ENCODE assay signal across 37 cellular contexts in the genomic region with DNA sequence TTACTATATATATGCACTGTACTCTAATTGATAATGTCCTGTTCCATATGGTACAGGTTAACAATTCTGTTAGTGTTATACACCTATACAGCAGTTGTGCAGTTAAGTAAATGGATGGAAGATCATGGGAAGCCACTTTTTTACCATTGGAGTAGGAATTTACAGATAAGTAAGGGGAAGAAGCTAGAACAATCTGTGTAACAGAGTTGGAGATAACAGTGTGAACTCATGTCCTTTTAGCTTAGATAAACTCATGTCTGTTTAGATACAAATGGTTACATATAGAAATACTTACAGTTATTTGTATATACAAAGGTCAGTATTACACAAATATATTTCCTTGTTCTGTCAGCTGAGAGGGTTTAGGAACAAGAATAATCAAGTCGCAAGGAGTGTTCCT. TPM values are rescaled to one million over a fixed set of nuclear protein-coding genes. Genes with fewer than 3 reads are reported as not detected.
"Had no signal": no experiment of that assay in that cellular context is flagged by ENCODE, and none has a peak within 500 bp of the region (broad histone marks: within the 10 kb centered on the region; RNA-seq: fewer than 3 reads in every experiment).

No MANE protein-coding gene starts in this region.

- DNase-seq: activated effector memory CD4-positive, alpha-beta T cell treated with anti-CD3 and anti-CD28 coated beads, Interleukin-2, amount 50 U/mL, for 16 hours; activated effector memory CD4-positive, alpha-beta T cell treated with Interleukin-2 at 50 U/mL for 16 hours; activated gamma-delta T cell; activated gamma-delta T cell treated with Interleukin-2 at 50 U/mL for 16 hours; activated naive CD4-positive, alpha-beta T cell; activated naive CD4-positive, alpha-beta T cell treated with anti-CD3 and anti-CD28 coated beads for 36 hours; activated naive CD4-positive, alpha-beta T cell treated with anti-CD3 and anti-CD28 coated beads, Interleukin-2, amount 10 ng/mL, durations not matched to agents 7 days and 5 days; activated naive CD4-positive, alpha-beta T cell treated with anti-CD3 and anti-CD28 coated beads, Interleukin-2, amount 50 U/mL, for 16 hours; activated naive CD4-positive, alpha-beta T cell treated with Interleukin-2 at 50 U/mL for 16 hours; activated naive CD8-positive, alpha-beta T cell treated with anti-CD3 and anti-CD28 coated beads for 36 hours; activated naive CD8-positive, alpha-beta T cell treated with anti-CD3 and anti-CD28 coated beads, Interleukin-2, amount 10 ng/mL, durations not matched to agents 7 days and 5 days; activated naive CD8-positive, alpha-beta T cell treated with anti-CD3 and anti-CD28 coated beads, Interleukin-2, amount 50 U/mL, for 24 hours; activated T-cell treated with anti-CD3 and anti-CD28 coated beads, Interleukin-2, amount 50 U/mL, for 4 hours; activated T-cell treated with anti-CD3 and anti-CD28 coated beads, Interleukin-2, amount 50 U/mL, for 48 hours; activated T-cell treated with anti-CD3 and anti-CD28 coated beads, Interleukin-2, amount 50 U/mL, for 72 hours; adrenal gland; amniotic stem cell; amygdala; anterior cingulate cortex; aorta; body of pancreas; brain microvascular endothelial cell; caudate nucleus; central memory CD4-positive, alpha-beta T cell; cerebellar nuclear complex had no signal

- H3K36me3 ChIP-seq: adrenal gland, ascending aorta, brain microvascular endothelial cell, breast epithelium, cardiac muscle cell had no signal

- H3K27me3 ChIP-seq: adrenal gland, ascending aorta, body of pancreas, brain microvascular endothelial cell, breast epithelium, cardiac muscle cell had no signal

- FAIRE-seq: astrocyte, bronchial epithelial cell, colon had no signal

- H3K9me3 ChIP-seq: adrenal gland, breast epithelium had no signal

- ATAC-seq: activated naive CD4-positive, alpha-beta T cell treated with anti-CD3 and anti-CD28 coated beads, Interleukin-2, amount 50 U/mL, for 72 hours; activated naive CD8-positive, alpha-beta T cell treated with anti-CD3 and anti-CD28 coated beads, Interleukin-2, amount 50 U/mL, for 24 hours; activated T-cell treated with anti-CD3 and anti-CD28 coated beads, Interleukin-2, amount 50 U/mL, for 4 hours; activated T-cell treated with anti-CD3 and anti-CD28 coated beads, Interleukin-2, amount 50 U/mL, for 72 hours; activated T-helper 17 cell treated with anti-CD3 and anti-CD28 coated beads, Interleukin-2, amount 50 U/mL, for 72 hours; body of pancreas had no signal

- H3K4me3 ChIP-seq: adrenal gland, ascending aorta, body of pancreas, breast epithelium, cardiac muscle cell had no signal

- H3K4me1 ChIP-seq: adrenal gland, ascending aorta, breast epithelium had no signal

- H3K27ac ChIP-seq: adrenal gland, ascending aorta, body of pancreas, brain microvascular endothelial cell, breast epithelium, cardiac muscle cell had no signal

RNA-seq across cellular contexts. Expression of a gene that starts 6.8 kb away (rescaled TPM):
- total RNA-seq: activated naive CD4-positive, alpha-beta T cell treated with anti-CD3 and anti-CD28 coated beads for 36 hours; activated naive CD4-positive, alpha-beta T cell treated with anti-CD3 and anti-CD28 coated beads, Interleukin-2, amount 50 U/mL, for 72 hours; activated naive CD8-positive, alpha-beta T cell treated with anti-CD3 and anti-CD28 coated beads for 36 hours; activated naive CD8-positive, alpha-beta T cell treated with anti-CD3 and anti-CD28 coated beads, Interleukin-2, amount 10 ng/mL, durations not matched to agents 7 days and 5 days; activated T-cell treated with anti-CD3 and anti-CD28 coated beads, Interleukin-2, amount 50 U/mL, for 4 hours; activated T-cell treated with anti-CD3 and anti-CD28 coated beads, Interleukin-2, amount 50 U/mL, for 72 hours; activated T-helper 1 cell treated with anti-CD3 and anti-CD28 coated beads, Interleukin-12 subunit alpha, Interleukin-12 subunit beta, Interleukin-2, Interleukin-4 antibody, amounts not matched to agents 30 ng/mL and 10 ng/mL and 1 ng/mL, durations not matched to agents 14 hours and 24 hours and 36 hours; activated T-helper 17 cell treated with anti-CD3 and anti-CD28 coated beads, Interleukin-2, amount 50 U/mL, for 72 hours; activated T-helper 2 cell treated with anti-CD3 and anti-CD28 coated beads, Interferon-gamma antibody, Interleukin-2, Interleukin-4, amounts not matched to agents 10 μg/mL and 5 μg/mL and 100 μg/mL, durations not matched to agents 14 hours and 24 hours and 36 hours; aorta; ascending aorta; bronchial epithelial cell; cardiac septum; chondrocyte had no signal
- polyA plus RNA-seq: aorta had no signal
